Comparison of ENCODE assay signal across 29 cellular contexts in the genomic region with DNA sequence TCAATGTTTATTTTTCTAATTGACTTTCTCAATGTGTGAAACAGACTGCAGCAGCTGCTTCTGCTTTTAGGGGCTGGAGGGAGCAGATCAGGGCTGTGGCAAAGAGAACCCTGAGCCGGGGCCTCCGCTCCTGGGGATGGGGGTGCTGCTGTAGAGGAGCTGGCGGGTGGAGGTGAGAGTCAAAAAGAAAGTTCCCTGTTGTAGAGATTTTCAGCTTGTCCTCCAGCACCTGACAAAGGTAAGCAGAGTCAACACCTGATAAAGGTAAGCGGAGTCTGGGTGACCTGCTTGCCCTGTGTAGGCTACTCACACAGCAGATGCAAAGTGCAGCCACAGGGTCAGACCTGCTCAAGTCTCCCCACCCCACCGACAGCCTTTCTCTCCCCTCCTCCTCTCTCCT.
"Had no signal": no experiment of that assay in that cellular context is flagged by ENCODE, and none has a peak within 500 bp of the region (broad histone marks: within the 10 kb centered on the region; RNA-seq: fewer than 3 reads in every experiment).

No MANE protein-coding gene starts in this region.

- ATAC-seq: left colon; left lung; lower lobe of right lung; natural killer cell; pancreas; right cardiac atrium; sciatic nerve; stimulated activated memory B cell treated with anti-CD40 and anti-IgM and Interleukin-4, amounts not matched to agents 10 μg/mL and 1 μg/mL and 100 μg/mL, for 72 hours had no signal

- H3K27ac ChIP-seq: left lung, lower lobe of right lung, pancreas, prostate gland, tibial nerve, uterus had no signal

- DNase-seq: hypothalamus; immature natural killer cell; kidney; left colon; left lung; lower lobe of right lung; mammary epithelial cell; mesenchymal stem cell; naive B cell; natural killer cell; nephron progenitor cell; pancreas; retina; right cardiac atrium; small intestine; stimulated activated CD4-positive, alpha-beta T cell treated with anti-CD3 and anti-CD28 coated beads, Interleukin-1b, Interleukin-23, amount 100 ng/mL, for 48 hours; stimulated activated CD4-positive, alpha-beta T cell treated with anti-CD3 and anti-CD28 coated beads, Interleukin-2, amount 100 ng/mL, for 48 hours; stimulated activated CD4-positive, alpha-beta T cell treated with anti-CD3 and anti-CD28 coated beads, Interleukin-4, amount 100 ng/mL, for 4 hours; stimulated activated CD8-positive, alpha-beta memory T cell treated with anti-CD3 and anti-CD28 coated beads, Interleukin-4, amount 100 ng/mL, for 48 hours; stimulated activated naive CD4-positive, alpha-beta T cell treated with Interleukin-2 at 50 U/mL for 16 hours; stimulated activated naive CD8-positive, alpha-beta T cell treated with anti-CD3 and anti-CD28 coated beads, Interleukin-15, amount 100 ng/mL, for 72 hours; substantia nigra; uterus had no signal

- H3K9me3 Mint-ChIP-seq: mesothelial cell of epicardium, natural killer cell, nephron progenitor cell, type B pancreatic cell had no signal

- H3K4me3 Mint-ChIP-seq: immature natural killer cell; mesothelial cell of epicardium; naive B cell; natural killer cell; nephron progenitor cell; stimulated activated memory B cell treated with anti-CD40 and anti-IgM and Interleukin-4, amounts not matched to agents 10 μg/mL and 1 μg/mL and 100 μg/mL, for 72 hours; stimulated activated naive CD8-positive, alpha-beta T cell treated with anti-CD3 and anti-CD28 coated beads, Interleukin-15, amount 100 ng/mL, for 72 hours; type B pancreatic cell had no signal

- H3K36me3 ChIP-seq: left lung, lower lobe of right lung, pancreas, prostate gland, tibial nerve, uterus had no signal

- H3K9me3 ChIP-seq: lower lobe of right lung, pancreas, prostate gland, uterus had no signal

- H3K27ac Mint-ChIP-seq: immature natural killer cell; mesothelial cell of epicardium; natural killer cell; nephron progenitor cell; stimulated activated memory B cell treated with anti-CD40 and anti-IgM and Interleukin-4, amounts not matched to agents 10 μg/mL and 1 μg/mL and 100 μg/mL, for 72 hours; stimulated activated naive CD8-positive, alpha-beta T cell treated with anti-CD3 and anti-CD28 coated beads, Interleukin-15, amount 100 ng/mL, for 72 hours; type B pancreatic cell had no signal

- H3K4me1 Mint-ChIP-seq: immature natural killer cell; mesothelial cell of epicardium; naive B cell; natural killer cell; nephron progenitor cell; stimulated activated memory B cell treated with anti-CD40 and anti-IgM and Interleukin-4, amounts not matched to agents 10 μg/mL and 1 μg/mL and 100 μg/mL, for 72 hours; stimulated activated naive CD8-positive, alpha-beta T cell treated with anti-CD3 and anti-CD28 coated beads, Interleukin-15, amount 100 ng/mL, for 72 hours had no signal

- H3K36me3 Mint-ChIP-seq: immature natural killer cell; mesothelial cell of epicardium; naive B cell; natural killer cell; stimulated activated memory B cell treated with anti-CD40 and anti-IgM and Interleukin-4, amounts not matched to agents 10 μg/mL and 1 μg/mL and 100 μg/mL, for 72 hours; type B pancreatic cell had no signal

- H3K27me3 ChIP-seq: left lung, pancreas, tibial nerve, uterus had no signal

- H3K4me3 ChIP-seq: left lung, lower lobe of right lung, pancreas, prostate gland, tibial nerve, uterus had no signal

- H3K27me3 Mint-ChIP-seq: naive B cell; stimulated activated memory B cell treated with anti-CD40 and anti-IgM and Interleukin-4, amounts not matched to agents 10 μg/mL and 1 μg/mL and 100 μg/mL, for 72 hours; stimulated activated naive CD8-positive, alpha-beta T cell treated with anti-CD3 and anti-CD28 coated beads, Interleukin-15, amount 100 ng/mL, for 72 hours had no signal

- H3K4me1 ChIP-seq: left lung, lower lobe of right lung, pancreas, prostate gland, tibial nerve, uterus had no signal
